8 cellular contexts compared by ENCODE assay signal in the genomic region with DNA sequence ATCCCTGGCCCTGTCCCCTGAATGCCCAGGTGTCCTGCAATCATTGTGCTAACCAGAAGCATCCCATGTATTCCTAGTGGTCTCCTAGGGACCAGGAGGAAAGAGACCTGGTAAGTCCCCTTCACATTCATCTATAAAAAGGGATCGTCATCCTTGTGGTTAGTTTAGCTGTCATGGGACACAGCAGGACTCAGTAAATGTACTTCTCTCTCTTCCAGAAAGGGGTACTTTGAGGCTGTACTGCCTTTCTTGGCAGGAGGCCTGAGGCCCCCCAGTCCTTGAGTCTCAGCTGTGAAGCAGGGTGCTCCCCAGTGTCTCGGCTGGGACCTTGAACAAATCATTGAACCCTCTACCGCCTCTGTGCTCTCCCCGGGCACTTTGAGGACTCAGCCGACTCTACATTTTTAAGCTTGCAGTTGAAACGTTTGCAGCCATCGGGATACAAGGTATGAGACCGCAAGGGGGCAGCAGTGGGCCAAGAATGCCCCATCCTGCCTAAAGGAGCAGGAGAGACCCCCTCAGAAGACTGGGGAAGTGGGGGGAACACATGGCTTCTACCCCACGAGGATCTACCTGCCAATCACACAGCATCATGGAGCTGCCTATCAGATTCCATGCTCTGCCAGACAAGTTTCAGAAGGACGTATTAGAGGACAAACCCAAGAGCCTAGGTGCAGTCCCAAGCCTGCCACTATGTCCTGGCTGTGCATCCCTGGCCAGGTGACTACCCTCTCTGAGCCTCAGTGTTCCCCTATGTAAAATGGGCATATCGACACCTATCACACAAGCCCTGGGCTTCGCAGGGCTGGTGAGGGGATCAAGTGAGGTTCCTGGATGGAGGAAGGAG. TPM values are rescaled to one million over a fixed set of nuclear protein-coding genes. Genes with fewer than 3 reads are reported as not detected.
A peak's percentile ranks its signal among the peaks of the same experiment; 100 is the strongest.
DNase-seq lines count a peak whose midpoint lies in the region; ATAC-seq and TF ChIP-seq lines count a peak whose summit lies in the region.

No MANE protein-coding gene starts in this region.

- no peaks in the 10 kb centered on the region for H3K36me3 ChIP-seq in SU-DHL-6 (ENCODE audit: low read length)
- peaks cover 0 to 9% (median 2%) of the 10 kb centered on the region in 9 donors for H3K36me3 ChIP-seq in heart left ventricle

- H3K4me3 Mint-ChIP-seq in activated naive CD8-positive, alpha-beta T cell: no peak overlapping the region

- no peak overlapping the region for H3K9ac ChIP-seq in SU-DHL-6 (ENCODE audit: low read length)

- no peaks in the 10 kb centered on the region for H3K27me3 Mint-ChIP-seq in activated naive CD8-positive, alpha-beta T cell

- no peaks in the 10 kb centered on the region for H3K9me3 Mint-ChIP-seq in activated naive CD8-positive, alpha-beta T cell (ENCODE audit: low read depth)

- ATAC-seq in heart left ventricle: peak in 1 of 4 donors; percentile 25
- ATAC-seq in HG03432 (IDR thresholded peaks at IDR 0.05; ENCODE audit: unreplicated experiment): no peak
- no peak for ATAC-seq in HG03521 (IDR thresholded peaks at IDR 0.05; ENCODE audit: unreplicated experiment)

- TF ChIP-seq CTCF in SU-DHL-6 (IDR thresholded peaks at IDR 0.05; ENCODE audit: insufficient read depth, low read length, poor library complexity, severe bottlenecking) (peak; percentile 81), heart left ventricle (IDR thresholded peaks at IDR 0.05) (peak; percentile 63 to 84 (median 74))

- no peak for TF ChIP-seq POLR2A in heart left ventricle (IDR thresholded peaks at IDR 0.05)

- no peaks in the 10 kb centered on the region for H4K20me1 ChIP-seq in SU-DHL-6 (ENCODE audit: low read depth, low read length)

- no peaks in the 10 kb centered on the region for H3K9me2 ChIP-seq in SU-DHL-6 (replicated peaks; ENCODE audit: insufficient read depth, low read length)

- no peak overlapping the region for H3K4me2 ChIP-seq in SU-DHL-6 (ENCODE audit: low read depth, low read length, poor library complexity, severe bottlenecking)

- H3K27me3 ChIP-seq in SU-DHL-6 (ENCODE audit: low read length) (no peaks in the 10 kb centered on the region), heart left ventricle (no peaks in the 10 kb centered on the region)

- H3K36me3 Mint-ChIP-seq in activated naive CD8-positive, alpha-beta T cell: peaks cover 9% of the 10 kb centered on the region

- H3K27ac ChIP-seq in SU-DHL-6 (ENCODE audit: low read depth, low read length) (no peak overlapping the region), heart left ventricle (peak overlapping the region in 3 of 12 donors; percentile 49 to 51 (median 49))

- DNase-seq in DMS53 treated with DMSO at 0.1 percent for 48 hours (lab: John Stamatoyannopoulos, UW; ENCODE audit: unreplicated experiment) (peak; percentile 36), HUDEP-2 (lab: John Stamatoyannopoulos, UW; ENCODE audit: unreplicated experiment in 76 of 76) (peak in 64 of 76 experiments; percentile 9 to 76 (median 54)), heart left ventricle (peak; percentile 68 to 86 (median 71)), retina (peak; percentile 81)

- H3K4me1 Mint-ChIP-seq in activated naive CD8-positive, alpha-beta T cell (ENCODE audit: low read depth): peaks cover 68% of the 10 kb centered on the region

- intact Hi-C loops in heart left ventricle (cut with DNase I): loop anchor here in 3 of 10 donors (1.0 to 10.0 kb wide), 4 partner anchors 312 to 500 kb away; partner anchors contain the start of genes COL23A1 (in 3 of the 3) and ZNF354A (in 1 of the 3)

- H2AFZ ChIP-seq in SU-DHL-6 (ENCODE audit: low read depth, low read length, severe bottlenecking): no peak overlapping the region

- H3K27ac Mint-ChIP-seq in activated naive CD8-positive, alpha-beta T cell: peak overlapping the region; percentile 25

- WGBS in heart left ventricle, 4 donors: 21 to 25% (median 24%) methylated on average over 12 of the region's 12 CpGs

- H3F3A ChIP-seq in SU-DHL-6 (ENCODE audit: insufficient read depth): peaks cover 17% of the 10 kb centered on the region

- H3K79me2 ChIP-seq in SU-DHL-6 (ENCODE audit: insufficient read depth, low read length): peaks cover 19% of the 10 kb centered on the region

- peaks cover 8 to 83% (median 60%) of the 10 kb centered on the region in 12 donors for H3K4me1 ChIP-seq in heart left ventricle

- H3K4me3 ChIP-seq in SU-DHL-6 (ENCODE audit: insufficient read depth, low read length, poor library complexity, severe bottlenecking) (no peak overlapping the region), heart left ventricle (no peak overlapping the region)

- H3K9me3 ChIP-seq in SU-DHL-6 (ENCODE audit: insufficient read depth, low read length) (no peaks in the 10 kb centered on the region), heart left ventricle (no peaks in the 10 kb centered on the region)

RNA-seq across cellular contexts. Expression of gene PHYKPL, which starts 2.4 kb away (rescaled TPM):
- 10 to 100 TPM; 33.3 to 56.2 (median 38.6) TPM for total RNA-seq in heart left ventricle
- polyA plus RNA-seq in heart left ventricle: 10 to 100 TPM; 21.3 to 41.8 TPM

RNA-seq across cellular contexts. Expression of gene HNRNPAB, which starts 30.6 kb away (rescaled TPM):
- total RNA-seq in heart left ventricle: 100 to 1,000 TPM in 3 of 9 donors, 10 to 100 TPM in 6; 64.2 to 139 (median 85.7) TPM
- 100 to 1,000 TPM; 109 to 150 TPM for polyA plus RNA-seq in heart left ventricle

RNA-seq across cellular contexts. Expression of gene GMCL2, which starts 47.8 kb away (rescaled TPM):
- not detected for total RNA-seq in heart left ventricle
- not detected for polyA plus RNA-seq in heart left ventricle
